ENCODE assay signal across 23 cellular contexts in genomic region chr5:73139485-73139884, GRCh38. TPM values are rescaled to one million over a fixed set of nuclear protein-coding genes. Genes with fewer than 3 reads are reported as not detected.
"Had no signal": no experiment of that assay in that cellular context is flagged by ENCODE, and none has a peak within 500 bp of the region (broad histone marks: within the 10 kb centered on the region; RNA-seq: fewer than 3 reads in every experiment).

No MANE protein-coding gene starts in this region.

- DNase-seq: KBM-7, MV-4-11, NCI-H1048, NCI-H1105, NCI-H1436 treated with DMSO at 0.1 percent for 48 hours, NCI-H1694, NCI-H187 treated with DMSO at 0.1 percent for 48 hours, NCI-H2029 treated with DMSO at 0.1 percent for 48 hours, NCI-H2171, NCI-H226, NCI-H446, NCI-H510A, NCI-H524 treated with DMSO at 0.1 percent for 48 hours, NCI-H82, Right ventricle myocardium superior, RPMI8226, SIG-M5, SW 1271 had no signal

- H3K9me3 ChIP-seq: SJSA1 had no signal

- H3K36me3 ChIP-seq: SJSA1 had no signal

- H3K27me3 ChIP-seq: SJSA1 had no signal

- H3K27ac ChIP-seq: SJSA1, SK-N-MC had no signal

- H3K4me3 ChIP-seq: SJSA1, SK-N-MC had no signal

RNA-seq across cellular contexts. Expression of gene TMEM171, which starts 19.1 kb away (rescaled TPM):
- total RNA-seq: HT-29, Right ventricle myocardium superior had no signal

RNA-seq across cellular contexts. Expression of gene TMEM174, which starts 33.5 kb away (rescaled TPM):
- total RNA-seq: HT-29, LHCN-M2, MCF 10A, Right ventricle myocardium superior, SJSA1 had no signal
